Comparison of ENCODE assay signal across 9 cellular contexts in the genomic region with DNA sequence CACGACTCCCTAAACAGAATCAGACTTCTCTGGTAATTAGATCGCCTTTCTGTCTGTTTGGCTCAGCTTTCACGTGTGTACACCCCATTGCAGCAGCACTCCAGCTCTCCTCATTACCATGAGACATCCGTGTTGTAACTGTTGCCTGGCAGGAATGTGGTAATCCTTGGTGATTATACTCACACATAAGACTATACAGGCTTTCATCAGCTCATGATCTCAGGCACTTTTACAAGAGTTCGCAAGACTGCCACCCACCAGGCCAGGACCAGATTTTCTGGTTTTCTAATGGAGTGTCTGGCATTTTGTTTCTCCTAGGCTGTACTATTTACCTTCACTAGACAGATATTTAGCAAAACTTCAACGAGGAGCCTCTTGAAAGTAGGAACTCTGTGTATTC. TPM values are rescaled to one million over a fixed set of nuclear protein-coding genes. Genes with fewer than 3 reads are reported as not detected.
DNase-seq lines count a peak whose midpoint lies in the region; ATAC-seq and TF ChIP-seq lines count a peak whose summit lies in the region.
"Had no signal": no experiment of that assay in that cellular context is flagged by ENCODE, and none has a peak within 500 bp of the region (broad histone marks: within the 10 kb centered on the region; RNA-seq: fewer than 3 reads in every experiment).

No MANE protein-coding gene starts in this region.

- H4K20me1 ChIP-seq in neural progenitor cell (ENCODE audit: low read depth): peaks cover 11% of the 10 kb centered on the region

- TF ChIP-seq CTCF in LNCaP clone FGC (IDR thresholded peaks at IDR 0.05; ENCODE audit: control insufficient read depth, extremely low read depth, insufficient read depth) (no peak), neural progenitor cell (IDR thresholded peaks at IDR 0.05) (no peak)

- no peak overlapping the region for H3K4me2 ChIP-seq in neural progenitor cell

- no peak overlapping the region for H3K27ac Mint-ChIP-seq in neural progenitor cell
- no peak overlapping the region for H3K27ac Mint-ChIP-seq in activated CD4-positive, alpha-beta memory T cell treated with anti-CD3 and anti-CD28 coated beads for 36 hours

- H3K9me3 ChIP-seq in neural progenitor cell (ENCODE audit: low read depth): no peaks in the 10 kb centered on the region

- H3K36me3 Mint-ChIP-seq in neural progenitor cell: peaks cover 6% of the 10 kb centered on the region
- H3K36me3 Mint-ChIP-seq in activated CD4-positive, alpha-beta memory T cell treated with anti-CD3 and anti-CD28 coated beads for 36 hours: peaks cover 21% of the 10 kb centered on the region

- CTCF ChIA-PET in activated CD4-positive, alpha-beta memory T cell treated with anti-CD3 and anti-CD28 coated beads for 36 hours (lab: Charles Lee): no interaction called here

- no peak overlapping the region for H2AFZ ChIP-seq in neural progenitor cell (replicated peaks)

- no peak overlapping the region for H3K4me3 Mint-ChIP-seq in neural progenitor cell
- H3K4me3 Mint-ChIP-seq in activated CD4-positive, alpha-beta memory T cell treated with anti-CD3 and anti-CD28 coated beads for 36 hours: no peak overlapping the region

- no peaks in the 10 kb centered on the region for H3K36me3 ChIP-seq in neural progenitor cell

- no peak for ATAC-seq in GM21423 (IDR thresholded peaks at IDR 0.05; ENCODE audit: unreplicated experiment)

- H3K9me3 Mint-ChIP-seq in neural progenitor cell: no peaks in the 10 kb centered on the region
- no peaks in the 10 kb centered on the region for H3K9me3 Mint-ChIP-seq in activated CD4-positive, alpha-beta memory T cell treated with anti-CD3 and anti-CD28 coated beads for 36 hours

- no peak overlapping the region for H3K9ac ChIP-seq in neural progenitor cell

- peak overlapping the region; percentile 90 for H3K27ac ChIP-seq in epithelial cell of prostate
- H3K27ac ChIP-seq in neural progenitor cell: no peak overlapping the region

- H3K27me3 ChIP-seq in neural progenitor cell: no peaks in the 10 kb centered on the region

- H3K4me3 ChIP-seq in LNCaP clone FGC (ENCODE audit: low read depth, low read length): no peak overlapping the region
- no peak overlapping the region for H3K4me3 ChIP-seq in neural progenitor cell

- no peaks in the 10 kb centered on the region for H3K4me1 ChIP-seq in neural progenitor cell

- H3K27me3 Mint-ChIP-seq in neural progenitor cell (ENCODE audit: insufficient read depth, low read depth): no peaks in the 10 kb centered on the region
- no peaks in the 10 kb centered on the region for H3K27me3 Mint-ChIP-seq in activated CD4-positive, alpha-beta memory T cell treated with anti-CD3 and anti-CD28 coated beads for 36 hours

- H3F3A ChIP-seq in neural progenitor cell (ENCODE audit: low read depth): no peaks in the 10 kb centered on the region

- POLR2A ChIA-PET in activated CD4-positive, alpha-beta memory T cell treated with anti-CD3 and anti-CD28 coated beads for 36 hours (lab: Charles Lee): no interaction called here

- H3K4me1 Mint-ChIP-seq in neural progenitor cell: peaks cover 5% of the 10 kb centered on the region
- peaks cover 8% of the 10 kb centered on the region for H3K4me1 Mint-ChIP-seq in activated CD4-positive, alpha-beta memory T cell treated with anti-CD3 and anti-CD28 coated beads for 36 hours (ENCODE audit: low read depth)

- intact Hi-C loops in activated CD4-positive, alpha-beta memory T cell treated with anti-CD3 and anti-CD28 coated beads for 36 hours (cut with micrococcal nuclease): no loop called here

- peaks cover 13% of the 10 kb centered on the region for H3K79me2 ChIP-seq in neural progenitor cell (ENCODE audit: low read depth)

- peak; percentile 66 for DNase-seq in D341Med (ENCODE audit: low spot score)
- DNase-seq in LNCaP clone FGC (ENCODE audit: low read depth): peak; percentile 89
- peak; percentile 97 for DNase-seq in epithelial cell of prostate (ENCODE audit: low read depth, low spot score)
- peak; percentile 7 for DNase-seq in neural progenitor cell (ENCODE audit: low spot score)
- DNase-seq in inferior parietal cortex (ENCODE audit: extremely low spot score): no peak
- no peak for DNase-seq in activated T-cell treated with anti-CD3 and anti-CD28 coated beads for 4 hours
- DNase-seq in activated CD4-positive, alpha-beta memory T cell treated with anti-CD3 and anti-CD28 coated beads for 36 hours: no peak
- DNase-seq: NCI-H2171 had no signal

RNA-seq across cellular contexts. Expression of a gene that starts 50.2 kb away (rescaled TPM):
- total RNA-seq in neural progenitor cell (ENCODE audit: low replicate concordance): 8.2 and 14.0 TPM in 2 replicates
- total RNA-seq in activated CD4-positive, alpha-beta memory T cell treated with anti-CD3 and anti-CD28 coated beads for 36 hours: 10 to 100 TPM; 24.8 to 25.0 TPM

Comparison
In these comparisons a context has a peak if more than half of its experiments do, and no peak if none do; other contexts are left out.
1. DNase-seq: peak in D341Med (single experiment), LNCaP clone FGC (single experiment), epithelial cell of prostate (single experiment) and neural progenitor cell (single experiment); none in inferior parietal cortex (single experiment), activated T-cell treated with anti-CD3 and anti-CD28 coated beads for 4 hours (single experiment) and activated CD4-positive, alpha-beta memory T cell treated with anti-CD3 and anti-CD28 coated beads for 36 hours (single experiment).